In the genomic region with DNA sequence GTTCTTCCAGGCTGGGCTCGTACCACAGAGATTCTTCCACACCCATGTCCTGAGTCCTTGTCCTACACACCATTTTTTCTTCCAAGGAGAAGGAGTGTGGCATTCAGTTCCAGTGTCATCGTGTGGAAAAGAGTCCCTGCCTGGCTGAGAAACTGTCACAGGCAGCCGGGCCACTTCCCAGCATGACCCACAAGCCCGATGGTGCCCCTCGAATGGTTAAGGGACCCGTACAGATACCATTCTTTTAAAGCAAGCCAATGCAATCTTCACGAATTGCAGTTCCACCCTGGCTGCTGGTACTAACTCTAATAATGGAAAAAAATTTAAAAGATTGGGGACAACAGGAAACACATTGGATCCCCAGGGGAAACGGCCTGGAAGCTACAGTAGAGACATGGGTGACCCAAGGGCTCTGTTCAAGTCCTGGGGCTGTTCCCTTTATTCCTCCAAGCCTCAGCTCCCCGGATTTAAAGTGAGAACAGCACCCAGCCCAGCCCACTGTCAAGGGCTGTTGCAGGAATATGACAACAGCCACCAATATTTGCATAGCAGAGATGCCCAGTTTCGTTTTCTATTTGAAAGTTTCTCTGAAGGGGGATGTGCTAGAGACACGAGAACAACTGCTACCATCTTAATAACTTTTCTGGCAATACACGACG, we compare ENCODE assay signal across 8 cellular contexts.
DNase-seq lines count a peak whose midpoint lies in the region; ATAC-seq and TF ChIP-seq lines count a peak whose summit lies in the region.

No MANE protein-coding gene starts in this region.

- H4K20me1 ChIP-seq in fibroblast of lung (ENCODE audit: control insufficient read depth, extremely low read depth, insufficient read depth, low read length), result no peaks in the 10 kb centered on the region
- H4K20me1 ChIP-seq in GM23338 (replicated peaks; ENCODE audit: insufficient read depth), result no peaks in the 10 kb centered on the region

- H3K4me2 ChIP-seq in fibroblast of lung (ENCODE audit: extremely low read depth, insufficient read depth, low read length) (peak overlapping the region; percentile 48), GM23338 (no peak overlapping the region)

- intact Hi-C loops in psoas muscle (cut with DNase I), result no loop called here

- 3 to 16% (median 4%) methylated on average over 13 of the region's 13 CpGs for WGBS in psoas muscle, 3 donors

- H3K27ac ChIP-seq in fibroblast of lung (ENCODE audit: insufficient read depth, low read length) (peak overlapping the region; percentile 95), psoas muscle (peak overlapping the region; percentile 99), GM23338 (ENCODE audit: low read depth) (no peak overlapping the region)

- H3K9me3 Mint-ChIP-seq in IgD-negative memory B cell, result no peaks in the 10 kb centered on the region
- H3K9me3 Mint-ChIP-seq in GM23338, result no peaks in the 10 kb centered on the region; the same call in 2 of the 3 replicates

- no peak overlapping the region for H2AFZ ChIP-seq in fibroblast of lung (ENCODE audit: low read length)
- no peak overlapping the region for H2AFZ ChIP-seq in GM23338

- H3K27ac Mint-ChIP-seq in IgD-negative memory B cell, result peak overlapping the region; percentile 83 to 97 (median 96)
- H3K27ac Mint-ChIP-seq in GM23338, result no peak overlapping the region

- peak overlapping the region; percentile 70 to 87 (median 78) for H3K4me3 Mint-ChIP-seq in IgD-negative memory B cell
- H3K4me3 Mint-ChIP-seq in GM23338, result no peak overlapping the region

- no peaks in the 10 kb centered on the region for H3K36me3 Mint-ChIP-seq in IgD-negative memory B cell
- no peaks in the 10 kb centered on the region for H3K36me3 Mint-ChIP-seq in GM23338 (ENCODE audit: low read depth)

- peaks cover 11% of the 10 kb centered on the region for H3F3A ChIP-seq in GM23338 (replicated peaks; ENCODE audit: low read depth)

- TF ChIP-seq CTCF in fibroblast of lung (conservative IDR thresholded peaks at IDR 0.05 in 1 of 2, IDR thresholded peaks at IDR 0.05 in 1 of 2; ENCODE audit: low read depth in 1 of 2, low read length in 2 of 2) (no peak), psoas muscle (IDR thresholded peaks at IDR 0.05) (no peak), GM23338 (conservative IDR thresholded peaks at IDR 0.05; ENCODE audit: low read depth in 2 of 2) (no peak)

- no peaks in the 10 kb centered on the region for H3K27me3 ChIP-seq in fibroblast of lung (ENCODE audit: control insufficient read depth, insufficient read depth, low read length)
- no peaks in the 10 kb centered on the region for H3K27me3 ChIP-seq in psoas muscle (ENCODE audit: insufficient read depth in 3 of 3, low read length in 2 of 3)
- peaks cover 34% of the 10 kb centered on the region for H3K27me3 ChIP-seq in GM23338 (ENCODE audit: insufficient read depth)

- ATAC-seq in GM19467 (IDR thresholded peaks at IDR 0.05; ENCODE audit: unreplicated experiment) (peak; percentile 56), psoas muscle (peak; percentile 2 to 15 (median 6)), GM23338 (no peak)

- H3K79me2 ChIP-seq in fibroblast of lung (ENCODE audit: control insufficient read depth, insufficient read depth, low read length), result peaks cover 97% of the 10 kb centered on the region
- no peaks in the 10 kb centered on the region for H3K79me2 ChIP-seq in GM23338 (replicated peaks; ENCODE audit: insufficient read depth)

- H3K9ac ChIP-seq in fibroblast of lung (ENCODE audit: insufficient read depth, low read length), result peak overlapping the region; percentile 10

- H3K4me1 ChIP-seq in fibroblast of lung (ENCODE audit: control insufficient read depth, extremely low read depth, insufficient read depth, low read length), result peaks cover 20% of the 10 kb centered on the region
- peaks cover 58% of the 10 kb centered on the region for H3K4me1 ChIP-seq in psoas muscle
- peaks cover 18% of the 10 kb centered on the region for H3K4me1 ChIP-seq in GM23338 (ENCODE audit: insufficient read depth)

- H3K4me1 Mint-ChIP-seq in IgD-negative memory B cell (peaks cover 20 to 40% (median 22%) of the 10 kb centered on the region in 3 donors), GM23338 (peaks cover 7% of the 10 kb centered on the region)

- peak overlapping the region; percentile 27 to 70 (median 48) for H3K4me3 ChIP-seq in fibroblast of lung (replicated peaks in 1 of 4; ENCODE audit: control extremely low read depth in 1 of 4, insufficient read depth in 1 of 4, low read depth in 3 of 4, low read length in 4 of 4)
- peak overlapping the region; percentile 86 for H3K4me3 ChIP-seq in psoas muscle
- no peak overlapping the region for H3K4me3 ChIP-seq in GM23338

- H3K36me3 ChIP-seq in fibroblast of lung (ENCODE audit: control insufficient read depth, insufficient read depth, low read length) (no peaks in the 10 kb centered on the region), psoas muscle (ENCODE audit: insufficient read depth in 1 of 2, low read depth in 1 of 2) (no peaks in the 10 kb centered on the region), GM23338 (ENCODE audit: insufficient read depth) (no peaks in the 10 kb centered on the region)

- DNase-seq in COLO668 (lab: John Stamatoyannopoulos, UW; ENCODE audit: unreplicated experiment) (peak; percentile 39), UCSD-AML1 (lab: John Stamatoyannopoulos, UW; ENCODE audit: unreplicated experiment) (peak; percentile 66), fibroblast of lung (ENCODE audit: low read depth in 2 of 2) (peak; percentile 72 to 74), psoas muscle (peak in 1 of 2 donors; percentile 76), GM23338 (ENCODE audit: low spot score) (no peak), NCI-H748 treated with DMSO at 0.1 percent for 48 hours (lab: John Stamatoyannopoulos, UW) (no peak)

- H3K27me3 Mint-ChIP-seq in IgD-negative memory B cell (no peaks in the 10 kb centered on the region), GM23338 (ENCODE audit: insufficient read depth, low read depth, poor library complexity) (peaks cover 16% of the 10 kb centered on the region)

- no peaks in the 10 kb centered on the region for H3K9me2 ChIP-seq in GM23338 (ENCODE audit: insufficient read depth)

- no peaks in the 10 kb centered on the region for H3K9me3 ChIP-seq in fibroblast of lung (ENCODE audit: control insufficient read depth, insufficient read depth, low read depth, low read length)
- no peaks in the 10 kb centered on the region for H3K9me3 ChIP-seq in psoas muscle

TF ChIP-seq in GM23338, 12 proteins besides CTCF, POLR2A, EP300 and RAD21:
- no peak for TF ChIP-seq ZNF331 (CRISPR knock-in tag; IDR thresholded peaks at IDR 0.05; ENCODE audit: low read depth)
- TF ChIP-seq STAT1 (IDR thresholded peaks at IDR 0.05; ENCODE audit: unreplicated experiment), result no peak
- no peak for TF ChIP-seq JUNB (IDR thresholded peaks at IDR 0.05; ENCODE audit: unreplicated experiment)
- no peak for TF ChIP-seq ZNF114 (CRISPR knock-in tag; IDR thresholded peaks at IDR 0.05)
- TF ChIP-seq, protein P1, sequence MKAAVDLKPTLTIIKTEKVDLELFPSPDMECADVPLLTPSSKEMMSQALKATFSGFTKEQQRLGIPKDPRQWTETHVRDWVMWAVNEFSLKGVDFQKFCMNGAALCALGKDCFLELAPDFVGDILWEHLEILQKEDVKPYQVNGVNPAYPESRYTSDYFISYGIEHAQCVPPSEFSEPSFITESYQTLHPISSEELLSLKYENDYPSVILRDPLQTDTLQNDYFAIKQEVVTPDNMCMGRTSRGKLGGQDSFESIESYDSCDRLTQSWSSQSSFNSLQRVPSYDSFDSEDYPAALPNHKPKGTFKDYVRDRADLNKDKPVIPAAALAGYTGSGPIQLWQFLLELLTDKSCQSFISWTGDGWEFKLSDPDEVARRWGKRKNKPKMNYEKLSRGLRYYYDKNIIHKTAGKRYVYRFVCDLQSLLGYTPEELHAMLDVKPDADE (IDR thresholded peaks at IDR 0.05), result no peak
- no peak for TF ChIP-seq EZH2phosphoT487 (IDR thresholded peaks at IDR 0.05; ENCODE audit: unreplicated experiment)
- TF ChIP-seq POLR2AphosphoS5 (IDR thresholded peaks at IDR 0.05; ENCODE audit: low read depth), result no peak
- TF ChIP-seq EZH2 (IDR thresholded peaks at IDR 0.05; ENCODE audit: low read depth, unreplicated experiment), result no peak

Comparison
In these comparisons a context has a peak if more than half of its experiments do, and no peak if none do; other contexts are left out.
1. DNase-seq: peak in COLO668 (single experiment), UCSD-AML1 (single experiment) and fibroblast of lung (2 of 2); none in GM23338 (single experiment) and NCI-H748 treated with DMSO at 0.1 percent for 48 hours (single experiment).